ENCODE assay signal across 8 cellular contexts in genomic region chrX:3548743-3549441, GRCh38.
DNase-seq lines count a peak whose midpoint lies in the region; ATAC-seq, FAIRE-seq and TF ChIP-seq lines count a peak whose summit lies in the region.

No MANE protein-coding gene starts in this region.

- TF ChIP-seq POLR2A in A549 (IDR thresholded peaks at IDR 0.05; ENCODE audit: low read length), result no peak

- FAIRE-seq in A549 (lab: Jason Lieb, UNC), result no peak

- H3K4me3 ChIP-seq in A549 (peak overlapping the region; percentile 34), kidney epithelial cell (ENCODE audit: low read depth, low read length) (no peak overlapping the region)

- H3K4me3 Mint-ChIP-seq in WTC11, result 0 out of 2 replicates have a peak overlapping the region, but pooled peaks have one; percentile 25

- ATAC-seq in A549, result peak; percentile 57 to 71; a peak in 5 of 6 replicates
- ATAC-seq in WTC11, result no peak
- ATAC-seq in GM21737 (IDR thresholded peaks at IDR 0.05; ENCODE audit: unreplicated experiment), result no peak
- ATAC-seq in HG03095 (IDR thresholded peaks at IDR 0.05; ENCODE audit: unreplicated experiment), result no peak

- no peaks in the 10 kb centered on the region for H3K27me3 Mint-ChIP-seq in WTC11 (ENCODE audit: low read depth)

- WGBS in A549 (ENCODE audit: missing lambda C conversion rate), result 3% methylated on average over 16 of the region's 17 CpGs

- H3K27ac ChIP-seq in A549, result peak overlapping the region in 1 of 2 experiments; percentile 56; a peak in 4 of 6 replicates

- H3K27ac Mint-ChIP-seq in WTC11, result no peak overlapping the region; the same call in 1 of the 2 replicates

- peaks cover 3% of the 10 kb centered on the region; the same call in 1 of the 2 replicates for H3K9me3 Mint-ChIP-seq in WTC11

- peak; percentile 22 to 58 for DNase-seq in A549 (ENCODE audit: low read depth in 1 of 2, low spot score in 1 of 2)
- peak; percentile 77 for DNase-seq in M059J (ENCODE audit: low read depth)
- no peak for DNase-seq in WTC11 (ENCODE audit: low spot score)
- DNase-seq in kidney epithelial cell (ENCODE audit: low read depth), result no peak
- no peak for DNase-seq in islet precursor cell
- no peak for DNase-seq in NCI-H146 (lab: John Stamatoyannopoulos, UW)

- peak; percentile 59 to 65 for TF ChIP-seq RAD21 in A549 (conservative IDR thresholded peaks at IDR 0.05 in 1 of 2, IDR thresholded peaks at IDR 0.05 in 1 of 2)

- no peaks in the 10 kb centered on the region for H3K4me1 ChIP-seq in A549

- H3K36me3 ChIP-seq in kidney epithelial cell (ENCODE audit: control insufficient read depth, insufficient read depth, low read length), result no peaks in the 10 kb centered on the region

- POLR2A ChIA-PET in A549 (lab: Yijun Ruan, JAX), result interaction anchor here (0.7 kb wide), 1 partner anchor 620 kb away, joined by 3 read pairs; the partner anchor contains the start of gene ARSD
- POLR2A ChIA-PET in WTC11 (lab: Charles Lee), result no interaction called here

- TF ChIP-seq CTCF in A549 (IDR thresholded peaks at IDR 0.05) (peak; percentile 42), WTC11 (IDR thresholded peaks at IDR 0.05) (no peak), kidney epithelial cell (IDR thresholded peaks at IDR 0.05; ENCODE audit: insufficient read depth, low read length, poor library complexity, severe bottlenecking) (peak; percentile 10)

- H3K27me3 ChIP-seq in kidney epithelial cell (ENCODE audit: control insufficient read depth, insufficient read depth, low read length), result no peaks in the 10 kb centered on the region

- TF ChIP-seq EP300 in A549 (IDR thresholded peaks at IDR 0.05), result no peak

- H3K4me1 Mint-ChIP-seq in WTC11, result peaks cover 21% of the 10 kb centered on the region

- CTCF ChIA-PET in A549 (lab: Yijun Ruan, JAX) (interaction anchor here (0.6 to 3.9 kb wide), 26 partner anchors 10 to 654 kb away, joined by 3 to 31 read pairs (median 3); partner anchors contain the start of gene ARSF), WTC11 (lab: Charles Lee) (interaction anchor here (0.6 kb wide), 1 partner anchor 431 kb away, joined by 3 read pairs; no protein-coding TSS in a partner anchor)

- no peaks in the 10 kb centered on the region for H3K36me3 Mint-ChIP-seq in WTC11

- no peaks in the 10 kb centered on the region for H3K9me3 ChIP-seq in A549

- H3K4me2 ChIP-seq in A549, result peak overlapping the region; percentile 71

TF ChIP-seq in A549, 52 proteins besides CTCF, POLR2A, EP300 and RAD21:
- TF ChIP-seq MAFK (IDR thresholded peaks at IDR 0.05; ENCODE audit: partially characterized antibody) (peak; percentile 18), EHMT2 (IDR thresholded peaks at IDR 0.05; ENCODE audit: low read depth) (no peak), SMC3 (IDR thresholded peaks at IDR 0.05) (peak; percentile 50; the same call in 2 of the 3 replicates)

TF ChIP-seq in WTC11, 78 proteins besides CTCF, POLR2A, EP300 and RAD21:
- TF ChIP-seq ZBTB43 (CRISPR knock-in tag; IDR thresholded peaks at IDR 0.05) (no peak), E2F4 (CRISPR knock-in tag; IDR thresholded peaks at IDR 0.05; ENCODE audit: borderline replicate concordance, low read depth) (no peak), ERG (CRISPR knock-in tag; IDR thresholded peaks at IDR 0.05) (no peak), ZNF396 (CRISPR knock-in tag; IDR thresholded peaks at IDR 0.05; ENCODE audit: borderline replicate concordance) (no peak), SMAD4 (CRISPR knock-in tag; IDR thresholded peaks at IDR 0.05) (no peak), TEAD4 (CRISPR knock-in tag; IDR thresholded peaks at IDR 0.05) (no peak), TEAD1 (CRISPR knock-in tag; IDR thresholded peaks at IDR 0.05) (no peak), E2F1 (CRISPR knock-in tag; IDR thresholded peaks at IDR 0.05) (no peak), AFF4 (CRISPR knock-in tag; IDR thresholded peaks at IDR 0.05; ENCODE audit: borderline replicate concordance) (no peak), USF2 (CRISPR knock-in tag; IDR thresholded peaks at IDR 0.05) (no peak), USF1 (CRISPR knock-in tag; IDR thresholded peaks at IDR 0.05) (no peak), RORB (CRISPR knock-in tag; IDR thresholded peaks at IDR 0.05) (no peak), CREM (CRISPR knock-in tag; IDR thresholded peaks at IDR 0.05) (no peak), ELF4 (CRISPR knock-in tag; IDR thresholded peaks at IDR 0.05; ENCODE audit: low read depth) (no peak)
TF ChIP-seq in WTC11: peak in this region for 0.

Comparison
In these comparisons a context has a peak if more than half of its experiments do, and no peak if none do; other contexts are left out.
1. ATAC-seq: peak in A549 (2 of 2); none in WTC11 (single experiment), GM21737 (single experiment) and HG03095 (single experiment).
2. DNase-seq: peak in A549 (2 of 2) and M059J (single experiment); none in WTC11 (single experiment), kidney epithelial cell (single experiment), islet precursor cell (single experiment) and NCI-H146 (single experiment).
3. Of the 8 proteins assayed by ChIP-seq in both WTC11 and A549: peak only in WTC11: none; only in A549: CTCF; in both: none; in neither: 7.